Comparison of ENCODE assay signal across 1 cellular context in the genomic region with DNA sequence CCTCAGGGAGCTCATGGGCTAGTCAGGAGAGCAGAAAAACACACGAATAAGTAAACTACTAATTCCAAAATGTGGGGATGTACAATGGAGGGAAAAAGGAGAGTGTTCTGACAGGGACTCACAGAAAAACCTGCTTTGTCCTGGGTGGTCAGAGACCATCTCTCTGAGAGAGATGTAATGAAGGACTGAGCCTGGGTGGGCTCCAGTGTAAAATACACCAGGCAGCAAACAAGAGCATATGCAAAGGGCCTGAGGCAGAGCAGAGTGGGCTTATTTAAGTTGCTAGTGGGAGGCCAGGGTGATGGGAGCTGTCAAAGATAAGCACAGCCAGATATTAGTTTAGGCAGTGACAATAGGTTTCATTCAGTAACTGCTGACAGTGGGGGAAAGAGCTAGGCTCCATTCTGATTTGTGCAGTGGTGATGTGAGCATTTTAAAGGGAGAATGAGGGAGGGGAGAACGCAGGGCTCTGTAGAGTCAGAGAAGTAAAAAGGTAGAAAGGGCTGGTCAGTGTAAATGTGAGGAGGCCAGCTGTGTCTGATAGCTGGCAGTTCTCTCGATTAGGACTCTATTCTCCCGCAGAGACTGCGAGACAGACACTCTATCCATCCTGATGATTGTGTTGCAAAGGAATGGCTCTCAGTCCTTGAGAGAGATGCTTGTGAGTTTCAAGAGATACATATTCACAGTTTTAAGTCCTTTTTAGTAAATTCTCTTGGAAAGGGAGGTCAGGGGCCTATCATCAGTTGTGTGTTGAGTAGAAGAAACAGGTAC.
A peak's percentile ranks its signal among the peaks of the same experiment; 100 is the strongest.
TF ChIP-seq lines count a peak whose summit lies in the region.

No MANE protein-coding gene starts in this region.

TF ChIP-seq in HepG2, 621 proteins besides CTCF, POLR2A, EP300 and RAD21 (continued from another document and continues in another):
- 0 out of 2 replicates have a peak, but pooled peaks have one; percentile 20 for TF ChIP-seq REPIN1 (CRISPR knock-in tag; IDR thresholded peaks at IDR 0.05; ENCODE audit: borderline replicate concordance, low read depth)
- no peak for TF ChIP-seq RARG (CRISPR knock-in tag; IDR thresholded peaks at IDR 0.05; ENCODE audit: low read depth)
- TF ChIP-seq, protein P1, sequence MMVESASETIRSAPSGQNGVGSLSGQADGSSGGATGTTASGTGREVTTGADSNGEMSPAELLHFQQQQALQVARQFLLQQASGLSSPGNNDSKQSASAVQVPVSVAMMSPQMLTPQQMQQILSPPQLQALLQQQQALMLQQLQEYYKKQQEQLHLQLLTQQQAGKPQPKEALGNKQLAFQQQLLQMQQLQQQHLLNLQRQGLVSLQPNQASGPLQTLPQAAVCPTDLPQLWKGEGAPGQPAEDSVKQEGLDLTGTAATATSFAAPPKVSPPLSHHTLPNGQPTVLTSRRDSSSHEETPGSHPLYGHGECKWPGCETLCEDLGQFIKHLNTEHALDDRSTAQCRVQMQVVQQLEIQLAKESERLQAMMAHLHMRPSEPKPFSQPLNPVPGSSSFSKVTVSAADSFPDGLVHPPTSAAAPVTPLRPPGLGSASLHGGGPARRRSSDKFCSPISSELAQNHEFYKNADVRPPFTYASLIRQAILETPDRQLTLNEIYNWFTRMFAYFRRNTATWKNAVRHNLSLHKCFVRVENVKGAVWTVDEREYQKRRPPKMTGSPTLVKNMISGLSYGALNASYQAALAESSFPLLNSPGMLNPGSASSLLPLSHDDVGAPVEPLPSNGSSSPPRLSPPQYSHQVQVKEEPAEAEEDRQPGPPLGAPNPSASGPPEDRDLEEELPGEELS (CRISPR knock-in tag; IDR thresholded peaks at IDR 0.05), result no peak
- TF ChIP-seq, protein P2, sequence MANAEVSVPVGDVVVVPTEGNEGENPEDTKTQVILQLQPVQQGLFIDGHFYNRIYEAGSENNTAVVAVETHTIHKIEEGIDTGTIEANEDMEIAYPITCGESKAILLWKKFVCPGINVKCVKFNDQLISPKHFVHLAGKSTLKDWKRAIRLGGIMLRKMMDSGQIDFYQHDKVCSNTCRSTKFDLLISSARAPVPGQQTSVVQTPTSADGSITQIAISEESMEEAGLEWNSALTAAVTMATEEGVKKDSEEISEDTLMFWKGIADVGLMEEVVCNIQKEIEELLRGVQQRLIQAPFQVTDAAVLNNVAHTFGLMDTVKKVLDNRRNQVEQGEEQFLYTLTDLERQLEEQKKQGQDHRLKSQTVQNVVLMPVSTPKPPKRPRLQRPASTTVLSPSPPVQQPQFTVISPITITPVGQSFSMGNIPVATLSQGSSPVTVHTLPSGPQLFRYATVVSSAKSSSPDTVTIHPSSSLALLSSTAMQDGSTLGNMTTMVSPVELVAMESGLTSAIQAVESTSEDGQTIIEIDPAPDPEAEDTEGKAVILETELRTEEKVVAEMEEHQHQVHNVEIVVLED (CRISPR knock-in tag; IDR thresholded peaks at IDR 0.05; ENCODE audit: borderline replicate concordance), result no peak
- 0 out of 2 replicates have a peak, but pooled peaks have one; percentile 17 for TF ChIP-seq AKAP8 (CRISPR knock-in tag; IDR thresholded peaks at IDR 0.05)
- TF ChIP-seq MAFF (IDR thresholded peaks at IDR 0.05; ENCODE audit: low read depth, low read length), result 0 out of 2 replicates have a peak, but pooled peaks have one; percentile 33
- TF ChIP-seq, protein P3, sequence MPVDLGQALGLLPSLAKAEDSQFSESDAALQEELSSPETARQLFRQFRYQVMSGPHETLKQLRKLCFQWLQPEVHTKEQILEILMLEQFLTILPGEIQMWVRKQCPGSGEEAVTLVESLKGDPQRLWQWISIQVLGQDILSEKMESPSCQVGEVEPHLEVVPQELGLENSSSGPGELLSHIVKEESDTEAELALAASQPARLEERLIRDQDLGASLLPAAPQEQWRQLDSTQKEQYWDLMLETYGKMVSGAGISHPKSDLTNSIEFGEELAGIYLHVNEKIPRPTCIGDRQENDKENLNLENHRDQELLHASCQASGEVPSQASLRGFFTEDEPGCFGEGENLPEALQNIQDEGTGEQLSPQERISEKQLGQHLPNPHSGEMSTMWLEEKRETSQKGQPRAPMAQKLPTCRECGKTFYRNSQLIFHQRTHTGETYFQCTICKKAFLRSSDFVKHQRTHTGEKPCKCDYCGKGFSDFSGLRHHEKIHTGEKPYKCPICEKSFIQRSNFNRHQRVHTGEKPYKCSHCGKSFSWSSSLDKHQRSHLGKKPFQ (CRISPR knock-in tag; IDR thresholded peaks at IDR 0.05; ENCODE audit: insufficient replicate concordance), result no peak
- TF ChIP-seq, protein P4, sequence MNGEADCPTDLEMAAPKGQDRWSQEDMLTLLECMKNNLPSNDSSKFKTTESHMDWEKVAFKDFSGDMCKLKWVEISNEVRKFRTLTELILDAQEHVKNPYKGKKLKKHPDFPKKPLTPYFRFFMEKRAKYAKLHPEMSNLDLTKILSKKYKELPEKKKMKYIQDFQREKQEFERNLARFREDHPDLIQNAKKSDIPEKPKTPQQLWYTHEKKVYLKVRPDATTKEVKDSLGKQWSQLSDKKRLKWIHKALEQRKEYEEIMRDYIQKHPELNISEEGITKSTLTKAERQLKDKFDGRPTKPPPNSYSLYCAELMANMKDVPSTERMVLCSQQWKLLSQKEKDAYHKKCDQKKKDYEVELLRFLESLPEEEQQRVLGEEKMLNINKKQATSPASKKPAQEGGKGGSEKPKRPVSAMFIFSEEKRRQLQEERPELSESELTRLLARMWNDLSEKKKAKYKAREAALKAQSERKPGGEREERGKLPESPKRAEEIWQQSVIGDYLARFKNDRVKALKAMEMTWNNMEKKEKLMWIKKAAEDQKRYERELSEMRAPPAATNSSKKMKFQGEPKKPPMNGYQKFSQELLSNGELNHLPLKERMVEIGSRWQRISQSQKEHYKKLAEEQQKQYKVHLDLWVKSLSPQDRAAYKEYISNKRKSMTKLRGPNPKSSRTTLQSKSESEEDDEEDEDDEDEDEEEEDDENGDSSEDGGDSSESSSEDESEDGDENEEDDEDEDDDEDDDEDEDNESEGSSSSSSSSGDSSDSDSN (CRISPR knock-in tag; IDR thresholded peaks at IDR 0.05), result peak; percentile 18; the same call in 1 of the 2 replicates
- TF ChIP-seq ATF7-NPFF (CRISPR knock-in tag; IDR thresholded peaks at IDR 0.05; ENCODE audit: low read depth), result no peak
- no peak for TF ChIP-seq MIER2 (CRISPR knock-in tag; IDR thresholded peaks at IDR 0.05)
- TF ChIP-seq, protein P5, sequence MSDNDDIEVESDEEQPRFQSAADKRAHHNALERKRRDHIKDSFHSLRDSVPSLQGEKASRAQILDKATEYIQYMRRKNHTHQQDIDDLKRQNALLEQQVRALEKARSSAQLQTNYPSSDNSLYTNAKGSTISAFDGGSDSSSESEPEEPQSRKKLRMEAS (IDR thresholded peaks at IDR 0.05), result no peak
- TF ChIP-seq ETV6 (CRISPR knock-in tag; conservative IDR thresholded peaks at IDR 0.05), result no peak
- peak; percentile 23; the same call in 1 of the 2 replicates for TF ChIP-seq MLLT10 (CRISPR knock-in tag; IDR thresholded peaks at IDR 0.05)
- TF ChIP-seq ZNF879 (CRISPR knock-in tag; IDR thresholded peaks at IDR 0.05), result no peak
- 0 out of 2 replicates have a peak, but pooled peaks have one; percentile 26 for TF ChIP-seq ZNF670 (CRISPR knock-in tag; IDR thresholded peaks at IDR 0.05; ENCODE audit: borderline replicate concordance)
- no peak for TF ChIP-seq MIXL1 (CRISPR knock-in tag; IDR thresholded peaks at IDR 0.05)
- TF ChIP-seq ZNF598 (CRISPR knock-in tag; IDR thresholded peaks at IDR 0.05; ENCODE audit: borderline replicate concordance), result no peak
- TF ChIP-seq RBFOX2 (IDR thresholded peaks at IDR 0.05; ENCODE audit: low read depth, low read length), result peak; percentile 93
- TF ChIP-seq ZNF143 (CRISPR knock-in tag; IDR thresholded peaks at IDR 0.05), result no peak
- TF ChIP-seq ZNF329 (CRISPR knock-in tag; IDR thresholded peaks at IDR 0.05; ENCODE audit: low read depth), result no peak
- no peak for TF ChIP-seq ZNF225 (CRISPR knock-in tag; IDR thresholded peaks at IDR 0.05)
- TF ChIP-seq, protein P6, sequence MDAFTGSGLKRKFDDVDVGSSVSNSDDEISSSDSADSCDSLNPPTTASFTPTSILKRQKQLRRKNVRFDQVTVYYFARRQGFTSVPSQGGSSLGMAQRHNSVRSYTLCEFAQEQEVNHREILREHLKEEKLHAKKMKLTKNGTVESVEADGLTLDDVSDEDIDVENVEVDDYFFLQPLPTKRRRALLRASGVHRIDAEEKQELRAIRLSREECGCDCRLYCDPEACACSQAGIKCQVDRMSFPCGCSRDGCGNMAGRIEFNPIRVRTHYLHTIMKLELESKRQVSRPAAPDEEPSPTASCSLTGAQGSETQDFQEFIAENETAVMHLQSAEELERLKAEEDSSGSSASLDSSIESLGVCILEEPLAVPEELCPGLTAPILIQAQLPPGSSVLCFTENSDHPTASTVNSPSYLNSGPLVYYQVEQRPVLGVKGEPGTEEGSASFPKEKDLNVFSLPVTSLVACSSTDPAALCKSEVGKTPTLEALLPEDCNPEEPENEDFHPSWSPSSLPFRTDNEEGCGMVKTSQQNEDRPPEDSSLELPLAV (CRISPR knock-in tag; conservative IDR thresholded peaks at IDR 0.05; ENCODE audit: low read depth), result no peak
- TF ChIP-seq, protein P7, sequence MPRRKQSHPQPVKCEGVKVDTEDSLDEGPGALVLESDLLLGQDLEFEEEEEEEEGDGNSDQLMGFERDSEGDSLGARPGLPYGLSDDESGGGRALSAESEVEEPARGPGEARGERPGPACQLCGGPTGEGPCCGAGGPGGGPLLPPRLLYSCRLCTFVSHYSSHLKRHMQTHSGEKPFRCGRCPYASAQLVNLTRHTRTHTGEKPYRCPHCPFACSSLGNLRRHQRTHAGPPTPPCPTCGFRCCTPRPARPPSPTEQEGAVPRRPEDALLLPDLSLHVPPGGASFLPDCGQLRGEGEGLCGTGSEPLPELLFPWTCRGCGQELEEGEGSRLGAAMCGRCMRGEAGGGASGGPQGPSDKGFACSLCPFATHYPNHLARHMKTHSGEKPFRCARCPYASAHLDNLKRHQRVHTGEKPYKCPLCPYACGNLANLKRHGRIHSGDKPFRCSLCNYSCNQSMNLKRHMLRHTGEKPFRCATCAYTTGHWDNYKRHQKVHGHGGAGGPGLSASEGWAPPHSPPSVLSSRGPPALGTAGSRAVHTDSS (CRISPR knock-in tag; conservative IDR thresholded peaks at IDR 0.05), result no peak
- no peak for TF ChIP-seq ZNF747 (CRISPR knock-in tag; IDR thresholded peaks at IDR 0.05; ENCODE audit: borderline replicate concordance)
- no peak for TF ChIP-seq NAIF1 (CRISPR knock-in tag; IDR thresholded peaks at IDR 0.05; ENCODE audit: borderline replicate concordance)
- no peak for TF ChIP-seq SAFB2 (CRISPR knock-in tag; IDR thresholded peaks at IDR 0.05; ENCODE audit: borderline replicate concordance, low read depth)
- TF ChIP-seq HOXA3 (CRISPR knock-in tag; IDR thresholded peaks at IDR 0.05), result no peak
- no peak for TF ChIP-seq NONO (IDR thresholded peaks at IDR 0.05)
- peak; percentile 80; the same call in 1 of the 2 replicates for TF ChIP-seq NONO (CRISPR knock-in tag; conservative IDR thresholded peaks at IDR 0.05)
- TF ChIP-seq, protein P8, sequence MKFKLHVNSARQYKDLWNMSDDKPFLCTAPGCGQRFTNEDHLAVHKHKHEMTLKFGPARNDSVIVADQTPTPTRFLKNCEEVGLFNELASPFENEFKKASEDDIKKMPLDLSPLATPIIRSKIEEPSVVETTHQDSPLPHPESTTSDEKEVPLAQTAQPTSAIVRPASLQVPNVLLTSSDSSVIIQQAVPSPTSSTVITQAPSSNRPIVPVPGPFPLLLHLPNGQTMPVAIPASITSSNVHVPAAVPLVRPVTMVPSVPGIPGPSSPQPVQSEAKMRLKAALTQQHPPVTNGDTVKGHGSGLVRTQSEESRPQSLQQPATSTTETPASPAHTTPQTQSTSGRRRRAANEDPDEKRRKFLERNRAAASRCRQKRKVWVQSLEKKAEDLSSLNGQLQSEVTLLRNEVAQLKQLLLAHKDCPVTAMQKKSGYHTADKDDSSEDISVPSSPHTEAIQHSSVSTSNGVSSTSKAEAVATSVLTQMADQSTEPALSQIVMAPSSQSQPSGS (CRISPR knock-in tag; IDR thresholded peaks at IDR 0.05), result no peak
- TF ChIP-seq, protein P9, sequence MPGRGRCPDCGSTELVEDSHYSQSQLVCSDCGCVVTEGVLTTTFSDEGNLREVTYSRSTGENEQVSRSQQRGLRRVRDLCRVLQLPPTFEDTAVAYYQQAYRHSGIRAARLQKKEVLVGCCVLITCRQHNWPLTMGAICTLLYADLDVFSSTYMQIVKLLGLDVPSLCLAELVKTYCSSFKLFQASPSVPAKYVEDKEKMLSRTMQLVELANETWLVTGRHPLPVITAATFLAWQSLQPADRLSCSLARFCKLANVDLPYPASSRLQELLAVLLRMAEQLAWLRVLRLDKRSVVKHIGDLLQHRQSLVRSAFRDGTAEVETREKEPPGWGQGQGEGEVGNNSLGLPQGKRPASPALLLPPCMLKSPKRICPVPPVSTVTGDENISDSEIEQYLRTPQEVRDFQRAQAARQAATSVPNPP (CRISPR knock-in tag; IDR thresholded peaks at IDR 0.05), result peak; percentile 39; the same call in 1 of the 2 replicates
- TF ChIP-seq, protein P10, sequence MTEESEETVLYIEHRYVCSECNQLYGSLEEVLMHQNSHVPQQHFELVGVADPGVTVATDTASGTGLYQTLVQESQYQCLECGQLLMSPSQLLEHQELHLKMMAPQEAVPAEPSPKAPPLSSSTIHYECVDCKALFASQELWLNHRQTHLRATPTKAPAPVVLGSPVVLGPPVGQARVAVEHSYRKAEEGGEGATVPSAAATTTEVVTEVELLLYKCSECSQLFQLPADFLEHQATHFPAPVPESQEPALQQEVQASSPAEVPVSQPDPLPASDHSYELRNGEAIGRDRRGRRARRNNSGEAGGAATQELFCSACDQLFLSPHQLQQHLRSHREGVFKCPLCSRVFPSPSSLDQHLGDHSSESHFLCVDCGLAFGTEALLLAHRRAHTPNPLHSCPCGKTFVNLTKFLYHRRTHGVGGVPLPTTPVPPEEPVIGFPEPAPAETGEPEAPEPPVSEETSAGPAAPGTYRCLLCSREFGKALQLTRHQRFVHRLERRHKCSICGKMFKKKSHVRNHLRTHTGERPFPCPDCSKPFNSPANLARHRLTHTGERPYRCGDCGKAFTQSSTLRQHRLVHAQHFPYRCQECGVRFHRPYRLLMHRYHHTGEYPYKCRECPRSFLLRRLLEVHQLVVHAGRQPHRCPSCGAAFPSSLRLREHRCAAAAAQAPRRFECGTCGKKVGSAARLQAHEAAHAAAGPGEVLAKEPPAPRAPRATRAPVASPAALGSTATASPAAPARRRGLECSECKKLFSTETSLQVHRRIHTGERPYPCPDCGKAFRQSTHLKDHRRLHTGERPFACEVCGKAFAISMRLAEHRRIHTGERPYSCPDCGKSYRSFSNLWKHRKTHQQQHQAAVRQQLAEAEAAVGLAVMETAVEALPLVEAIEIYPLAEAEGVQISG (CRISPR knock-in tag; IDR thresholded peaks at IDR 0.05), result no peak
- TF ChIP-seq CBX5 (CRISPR knock-in tag; IDR thresholded peaks at IDR 0.05; ENCODE audit: borderline replicate concordance), result no peak
- peak; percentile 42; the same call in 1 of the 2 replicates for TF ChIP-seq POLR2AphosphoS5 (IDR thresholded peaks at IDR 0.05; ENCODE audit: low read depth, low read length)
- no peak for TF ChIP-seq FOXA1 (IDR thresholded peaks at IDR 0.05)
- no peak for TF ChIP-seq FOXA1 (CRISPR knock-in tag; IDR thresholded peaks at IDR 0.05)
- no peak for TF ChIP-seq ARNTL (CRISPR knock-in tag; IDR thresholded peaks at IDR 0.05)
- TF ChIP-seq, protein P11, sequence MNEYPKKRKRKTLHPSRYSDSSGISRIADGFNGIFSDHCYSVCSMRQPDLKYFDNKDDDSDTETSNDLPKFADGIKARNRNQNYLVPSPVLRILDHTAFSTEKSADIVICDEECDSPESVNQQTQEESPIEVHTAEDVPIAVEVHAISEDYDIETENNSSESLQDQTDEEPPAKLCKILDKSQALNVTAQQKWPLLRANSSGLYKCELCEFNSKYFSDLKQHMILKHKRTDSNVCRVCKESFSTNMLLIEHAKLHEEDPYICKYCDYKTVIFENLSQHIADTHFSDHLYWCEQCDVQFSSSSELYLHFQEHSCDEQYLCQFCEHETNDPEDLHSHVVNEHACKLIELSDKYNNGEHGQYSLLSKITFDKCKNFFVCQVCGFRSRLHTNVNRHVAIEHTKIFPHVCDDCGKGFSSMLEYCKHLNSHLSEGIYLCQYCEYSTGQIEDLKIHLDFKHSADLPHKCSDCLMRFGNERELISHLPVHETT (CRISPR knock-in tag; conservative IDR thresholded peaks at IDR 0.05), result no peak
